ENCODE assay signal across 18 cellular contexts in genomic region chr20:37389241-37389747, GRCh38. TPM values are rescaled to one million over a fixed set of nuclear protein-coding genes. Genes with fewer than 3 reads are reported as not detected.
DNase-seq lines count a peak whose midpoint lies in the region; ATAC-seq and TF ChIP-seq lines count a peak whose summit lies in the region.
"Had no signal": no experiment of that assay in that cellular context is flagged by ENCODE, and none has a peak within 500 bp of the region (broad histone marks: within the 10 kb centered on the region; RNA-seq: fewer than 3 reads in every experiment).

No MANE protein-coding gene starts in this region.

- no peak overlapping the region for H2BK15ac ChIP-seq in neuronal stem cell (ENCODE audit: low read length)

- TF ChIP-seq CTCF in natural killer cell (IDR thresholded peaks at IDR 0.05) (no peak), endodermal cell (conservative IDR thresholded peaks at IDR 0.05) (no peak), colonic mucosa (IDR thresholded peaks at IDR 0.05) (no peak)

- no peak overlapping the region for H3K4ac ChIP-seq in neuronal stem cell (ENCODE audit: low read length)

- peak overlapping the region; percentile 84 for H3K18ac ChIP-seq in neuronal stem cell (ENCODE audit: low read length)

- no peak overlapping the region for H4K8ac ChIP-seq in neuronal stem cell (ENCODE audit: low read depth, low read length)

- no peaks in the 10 kb centered on the region for H3K9me3 Mint-ChIP-seq in natural killer cell treated with Interleukin-12 subunit alpha and Interleukin-12 subunit beta and Interleukin-15 and Interleukin-18, amount 100 ng/mL, for 72 hours
- H3K9me3 Mint-ChIP-seq in natural killer cell (no peaks in the 10 kb centered on the region), endodermal cell (no peaks in the 10 kb centered on the region)
- H3K9me3 Mint-ChIP-seq: CD4-positive, CD25-positive, alpha-beta regulatory T cell had no signal

- peak overlapping the region; percentile 67 for H2BK5ac ChIP-seq in neuronal stem cell (ENCODE audit: low read length)

- H3K27ac Mint-ChIP-seq in natural killer cell treated with Interleukin-12 subunit alpha and Interleukin-12 subunit beta and Interleukin-15 and Interleukin-18, amount 100 ng/mL, for 72 hours = no peak overlapping the region
- H3K27ac Mint-ChIP-seq in natural killer cell (no peak overlapping the region), endodermal cell (no peak overlapping the region)

- no peak overlapping the region for H3K4me2 ChIP-seq in neuronal stem cell (ENCODE audit: insufficient read depth, low read length, poor library complexity, severe bottlenecking)

- H3K27ac ChIP-seq in endodermal cell (ENCODE audit: low read depth, low read length) (peak overlapping the region; percentile 10), neuronal stem cell (replicated peaks; ENCODE audit: low read length) (no peak overlapping the region), colonic mucosa (no peak overlapping the region)
- H3K27ac ChIP-seq: SJSA1 had no signal

- H3K36me3 ChIP-seq in endodermal cell (ENCODE audit: control insufficient read depth, insufficient read depth, low read length) = peaks cover 69% of the 10 kb centered on the region
- peaks cover 34 to 48% of the 10 kb centered on the region in 2 donors for H3K36me3 ChIP-seq in neuronal stem cell (replicated peaks in 1 of 2; ENCODE audit: control insufficient read depth in 2 of 2, insufficient read depth in 2 of 2, low read length in 2 of 2)
- no peaks in the 10 kb centered on the region for H3K36me3 ChIP-seq in colonic mucosa

- DNase-seq in natural killer cell treated with Interleukin-12 subunit alpha and Interleukin-12 subunit beta and Interleukin-15 and Interleukin-18, amount 100 ng/mL, for 72 hours (ENCODE audit: low spot score) = peak; percentile 29
- DNase-seq in natural killer cell = no peak
- DNase-seq in endodermal cell = peak; percentile 42
- DNase-seq in neuronal stem cell (ENCODE audit: low spot score) = no peak
- no peak for DNase-seq in colonic mucosa
- DNase-seq in activated T-cell treated with anti-CD3 and anti-CD28 coated beads for 4 hours = no peak
- DNase-seq: ACHN; Calu3; CD4-positive, CD25-positive, alpha-beta regulatory T cell; DMS79 treated with DMSO at 0.1 percent for 48 hours; GOT3; Kasumi-1; NCI-H1436; NCI-H2081; NCI-H526 had no signal

- no peak overlapping the region for H2AFZ ChIP-seq in neuronal stem cell (ENCODE audit: low read length)

- H3K27me3 Mint-ChIP-seq in natural killer cell treated with Interleukin-12 subunit alpha and Interleukin-12 subunit beta and Interleukin-15 and Interleukin-18, amount 100 ng/mL, for 72 hours = peaks cover 0 to 3% of the 10 kb centered on the region in 2 donors
- no peaks in the 10 kb centered on the region for H3K27me3 Mint-ChIP-seq in natural killer cell (ENCODE audit: low read depth in 2 of 2)
- H3K27me3 Mint-ChIP-seq in endodermal cell (ENCODE audit: insufficient read depth) = no peaks in the 10 kb centered on the region
- H3K27me3 Mint-ChIP-seq: CD4-positive, CD25-positive, alpha-beta regulatory T cell had no signal

- ATAC-seq in natural killer cell treated with Interleukin-12 subunit alpha and Interleukin-12 subunit beta and Interleukin-15 and Interleukin-18, amount 100 ng/mL, for 72 hours = no peak
- ATAC-seq in natural killer cell (no peak), GM19395 (IDR thresholded peaks at IDR 0.05; ENCODE audit: unreplicated experiment) (no peak), HG03175 (IDR thresholded peaks at IDR 0.05; ENCODE audit: unreplicated experiment) (no peak)

- no peak overlapping the region for H3K14ac ChIP-seq in neuronal stem cell (ENCODE audit: low read length)

- no peaks in the 10 kb centered on the region for H3K9me3 ChIP-seq in endodermal cell (ENCODE audit: control insufficient read depth, low read length)
- H3K9me3 ChIP-seq in neuronal stem cell (replicated peaks in 1 of 2; ENCODE audit: control insufficient read depth in 2 of 2, insufficient read depth in 1 of 2, low read depth in 1 of 2, low read length in 2 of 2) = no peaks in the 10 kb centered on the region
- H3K9me3 ChIP-seq in colonic mucosa = no peaks in the 10 kb centered on the region
- H3K9me3 ChIP-seq: SJSA1 had no signal

- peaks cover 5 to 6% of the 10 kb centered on the region in 2 donors for H3K4me1 Mint-ChIP-seq in natural killer cell treated with Interleukin-12 subunit alpha and Interleukin-12 subunit beta and Interleukin-15 and Interleukin-18, amount 100 ng/mL, for 72 hours (ENCODE audit: low read depth in 2 of 2)
- peaks cover 6 to 7% of the 10 kb centered on the region in 2 donors for H3K4me1 Mint-ChIP-seq in natural killer cell
- peaks cover 4% of the 10 kb centered on the region for H3K4me1 Mint-ChIP-seq in endodermal cell

- H3K23ac ChIP-seq in neuronal stem cell (ENCODE audit: low read depth, low read length, poor library complexity) = no peak overlapping the region

- no peak overlapping the region for H4K91ac ChIP-seq in neuronal stem cell (ENCODE audit: low read depth, low read length, poor library complexity)

- H3K9ac ChIP-seq in endodermal cell (ENCODE audit: extremely low read depth, low read length, poor library complexity, severe bottlenecking) (no peak overlapping the region), neuronal stem cell (ENCODE audit: low read depth, low read length, poor library complexity) (peak overlapping the region; percentile 64), colonic mucosa (ENCODE audit: low read depth in 2 of 2, low read length in 2 of 2) (no peak overlapping the region)

- H2BK120ac ChIP-seq in neuronal stem cell (ENCODE audit: low read depth, low read length) = no peak overlapping the region

- no peaks in the 10 kb centered on the region for H3K36me3 Mint-ChIP-seq in natural killer cell treated with Interleukin-12 subunit alpha and Interleukin-12 subunit beta and Interleukin-15 and Interleukin-18, amount 100 ng/mL, for 72 hours
- H3K36me3 Mint-ChIP-seq in natural killer cell (no peaks in the 10 kb centered on the region), endodermal cell (ENCODE audit: low read depth) (peaks cover 49% of the 10 kb centered on the region)

- H3K4me3 ChIP-seq in endodermal cell (ENCODE audit: low read length) (no peak overlapping the region), neuronal stem cell (ENCODE audit: low read length in 2 of 2) (no peak overlapping the region), colonic mucosa (no peak overlapping the region)
- H3K4me3 ChIP-seq: SJSA1 had no signal

- H3K27me3 ChIP-seq in endodermal cell (ENCODE audit: control insufficient read depth, insufficient read depth, low read length, poor library complexity, severe bottlenecking) (no peaks in the 10 kb centered on the region), neuronal stem cell (ENCODE audit: control insufficient read depth in 3 of 3, insufficient read depth in 3 of 3, low read depth in 1 of 3, low read length in 3 of 3) (no peaks in the 10 kb centered on the region), colonic mucosa (no peaks in the 10 kb centered on the region)
- H3K27me3 ChIP-seq: SJSA1 had no signal

- peaks cover 14% of the 10 kb centered on the region for H3K79me1 ChIP-seq in neuronal stem cell (ENCODE audit: low read depth, low read length)

- H3K4me3 Mint-ChIP-seq in natural killer cell treated with Interleukin-12 subunit alpha and Interleukin-12 subunit beta and Interleukin-15 and Interleukin-18, amount 100 ng/mL, for 72 hours = no peak overlapping the region
- H3K4me3 Mint-ChIP-seq in natural killer cell (no peak overlapping the region), endodermal cell (no peak overlapping the region)
- H3K4me3 Mint-ChIP-seq: CD4-positive, CD25-positive, alpha-beta regulatory T cell had no signal

- intact Hi-C loops in natural killer cell (cut with micrococcal nuclease) = no loop called here
- intact Hi-C loops in colonic mucosa (cut with DNase I) = loop anchor here (5.0 kb wide), 1 partner anchor 143 kb away; no protein-coding TSS in a partner anchor

- no peaks in the 10 kb centered on the region for H3K4me1 ChIP-seq in endodermal cell (ENCODE audit: control insufficient read depth, insufficient read depth, low read length)
- peaks cover 14 to 21% of the 10 kb centered on the region in 2 donors for H3K4me1 ChIP-seq in neuronal stem cell (ENCODE audit: control insufficient read depth in 2 of 2, insufficient read depth in 1 of 2, low read depth in 1 of 2, low read length in 2 of 2)
- no peaks in the 10 kb centered on the region for H3K4me1 ChIP-seq in colonic mucosa
- H3K4me1 ChIP-seq: SJSA1 had no signal

- H2BK12ac ChIP-seq in neuronal stem cell (ENCODE audit: low read length) = peak overlapping the region; percentile 8

- 96 to 100% methylated on average over 10 to 12 of the region's 12 CpGs for WGBS in endodermal cell (ENCODE audit: insufficient coverage in 1 of 2, insufficient read length in 1 of 2), 2 experiments
- WGBS in neuronal stem cell (ENCODE audit: extremely low coverage in 2 of 2, insufficient read length in 2 of 2, insufficient replicate concordance in 1 of 2), 2 donors = no CpG with 5 or more reads among the region's 12 CpGs

- peak overlapping the region; percentile 89 for H2AK5ac ChIP-seq in neuronal stem cell (ENCODE audit: low read depth, low read length)

RNA-seq across cellular contexts. Expression of gene SRC, which starts 43.4 kb away (rescaled TPM):
- total RNA-seq in natural killer cell treated with Interleukin-12 subunit alpha and Interleukin-12 subunit beta and Interleukin-15 and Interleukin-18, amount 100 ng/mL, for 72 hours = 1 to 10 TPM; 6.8 to 8.6 TPM
- 10 to 100 TPM in 2 of 3 donors, 1 to 10 TPM in 1; 2.3 to 15.6 (median 10.5) TPM for total RNA-seq in natural killer cell
- total RNA-seq in endodermal cell = 100 to 1,000 TPM in 1 of 2 donors, 10 to 100 TPM in 1; 75.6 to 109 TPM
- polyA plus RNA-seq in endodermal cell (2013, experiment 1 of 2) = 48.4 TPM
- 41.1 TPM for polyA plus RNA-seq in endodermal cell (2013, experiment 2 of 2)
- 32.2 TPM for polyA plus RNA-seq in neuronal stem cell (2013, experiment 1 of 2)
- 33.5 TPM for polyA plus RNA-seq in neuronal stem cell (2013, experiment 2 of 2)
- 100 to 1,000 TPM; 102 to 123 TPM for total RNA-seq in colonic mucosa

Comparison
In these comparisons a context has a peak if more than half of its experiments do, and no peak if none do; other contexts are left out.
1. DNase-seq: peak in natural killer cell treated with Interleukin-12 subunit alpha and Interleukin-12 subunit beta and Interleukin-15 and Interleukin-18, amount 100 ng/mL, for 72 hours (single experiment) and endodermal cell (single experiment); none in natural killer cell (single experiment), neuronal stem cell (single experiment), colonic mucosa (single experiment) and activated T-cell treated with anti-CD3 and anti-CD28 coated beads for 4 hours (single experiment).
2. RNA of gene SRC, which starts 43.4 kb away (total RNA-seq): 102 to 123 TPM in colonic mucosa and 75.6 to 109 TPM in endodermal cell; 2.3 to 15.6 TPM in natural killer cell and 6.8 to 8.6 TPM in natural killer cell treated with Interleukin-12 subunit alpha and Interleukin-12 subunit beta and Interleukin-15 and Interleukin-18, amount 100 ng/mL, for 72 hours; every median in the first group is over 4 times any median in the second.